In genomic region chr20:6506906-6507305, GRCh38 we compare ENCODE assay signal across 11 cellular contexts.
"Had no signal": no experiment of that assay in that cellular context is flagged by ENCODE, and none has a peak within 500 bp of the region (broad histone marks: within the 10 kb centered on the region; RNA-seq: fewer than 3 reads in every experiment).

No MANE protein-coding gene starts in this region.

- H3K27ac ChIP-seq: GM23248, HL-60 had no signal

- H3K36me3 ChIP-seq: HAP-1 had no signal

- H3K9ac ChIP-seq: GM23248 had no signal

- DNase-seq: GM23248, GOT3, H7, HFFc6, Kasumi-1, KG1 had no signal

- H3K4me3 ChIP-seq: GM23248, HAP-1, K562 had no signal

- ATAC-seq: HCT116, HepG2, K562 had no signal

- H2AFZ ChIP-seq: GM23248 had no signal

- H3K4me1 ChIP-seq: HAP-1 had no signal

- H3K9me3 ChIP-seq: HAP-1 had no signal
